8 cellular contexts compared by ENCODE assay signal in the genomic region with DNA sequence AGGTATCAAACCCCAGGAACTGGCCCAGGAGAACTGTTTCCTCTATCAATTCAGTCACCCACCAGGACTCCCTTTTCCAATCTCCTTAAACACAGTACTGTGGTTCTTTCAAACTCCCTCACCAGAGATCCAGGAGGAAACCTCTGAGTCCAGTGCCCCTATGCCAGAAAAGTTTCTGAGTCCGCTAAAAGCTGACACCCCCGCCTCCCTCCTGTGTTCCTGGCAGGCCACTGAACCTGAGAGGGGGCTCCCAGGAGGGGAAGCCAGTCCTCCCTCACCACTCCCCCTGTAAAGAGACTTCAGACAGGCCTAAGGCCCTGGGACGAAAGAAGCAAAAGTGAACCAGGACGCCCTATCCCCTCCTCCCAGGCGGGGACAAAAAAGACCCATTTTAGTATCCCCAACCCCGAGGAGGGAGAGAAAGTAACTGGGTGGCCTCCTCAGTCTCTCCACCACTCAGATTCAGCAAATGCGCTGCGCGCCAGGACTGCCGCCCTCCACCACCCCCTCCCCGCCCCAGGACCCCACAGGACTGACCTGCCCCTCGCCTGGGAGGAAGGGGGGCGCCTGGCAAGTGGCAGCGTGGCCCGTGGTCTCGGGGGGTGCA. TPM values are rescaled to one million over a fixed set of nuclear protein-coding genes. Genes with fewer than 3 reads are reported as not detected.
DNase-seq lines count a peak whose midpoint lies in the region; ATAC-seq and TF ChIP-seq lines count a peak whose summit lies in the region.

No MANE protein-coding gene starts in this region.

- peak overlapping the region; percentile 87 for H3K4me3 ChIP-seq in CD4-positive, CD25-positive, alpha-beta regulatory T cell (ENCODE audit: low read depth, low read length)
- H3K4me3 ChIP-seq in GM23338 = peak overlapping the region; percentile 95
- H3K4me3 ChIP-seq in SJCRH30 = peak overlapping the region; percentile 84
- peak overlapping the region; percentile 47 to 99 (median 90) for H3K4me3 ChIP-seq in dorsolateral prefrontal cortex
- H3K4me3 ChIP-seq in lung = peak overlapping the region; percentile 77
- H3K4me3 ChIP-seq in subcutaneous abdominal adipose tissue (ENCODE audit: low read depth in 1 of 5, low read length in 5 of 5) = peak overlapping the region; percentile 80 to 92 (median 81)

- H3K27ac Mint-ChIP-seq in CD4-positive, CD25-positive, alpha-beta regulatory T cell = peak overlapping the region; percentile 86 to 98 (median 91)
- H3K27ac Mint-ChIP-seq in GM23338 = 0 out of 2 replicates have a peak overlapping the region, but pooled peaks have one; percentile 18

- H3K9me3 ChIP-seq in CD4-positive, CD25-positive, alpha-beta regulatory T cell (ENCODE audit: control insufficient read depth in 2 of 2, low read length in 2 of 2) = no peaks in the 10 kb centered on the region
- H3K9me3 ChIP-seq in SJCRH30 (replicated peaks) = no peaks in the 10 kb centered on the region
- H3K9me3 ChIP-seq in lung (ENCODE audit: control insufficient read depth in 2 of 2, insufficient read depth in 1 of 2, low read length in 1 of 2) = no peaks in the 10 kb centered on the region
- H3K9me3 ChIP-seq in subcutaneous abdominal adipose tissue (ENCODE audit: control insufficient read depth in 5 of 5, low read length in 5 of 5) = no peaks in the 10 kb centered on the region

- H3K36me3 ChIP-seq in CD4-positive, CD25-positive, alpha-beta regulatory T cell (ENCODE audit: control insufficient read depth, insufficient read depth, low read length) = peaks cover 10% of the 10 kb centered on the region
- H3K36me3 ChIP-seq in GM23338 (ENCODE audit: insufficient read depth) (no peaks in the 10 kb centered on the region), SJCRH30 (peaks cover 21% of the 10 kb centered on the region), lung (ENCODE audit: control insufficient read depth in 2 of 2, insufficient read depth in 2 of 2, low read length in 2 of 2) (peaks cover 2 to 5% of the 10 kb centered on the region in 2 donors), subcutaneous abdominal adipose tissue (ENCODE audit: control insufficient read depth in 5 of 5, insufficient read depth in 5 of 5, low read length in 5 of 5) (peaks cover 0 to 13% (median 7%) of the 10 kb centered on the region in 5 donors)

- H3K4me1 ChIP-seq in CD4-positive, CD25-positive, alpha-beta regulatory T cell (ENCODE audit: control insufficient read depth, insufficient read depth, low read length, poor library complexity, severe bottlenecking) = peaks cover 60% of the 10 kb centered on the region
- peaks cover 17% of the 10 kb centered on the region for H3K4me1 ChIP-seq in GM23338 (ENCODE audit: insufficient read depth)
- H3K4me1 ChIP-seq in SJCRH30 = peaks cover 3% of the 10 kb centered on the region
- peaks cover 12 to 17% of the 10 kb centered on the region in 2 donors for H3K4me1 ChIP-seq in lung (ENCODE audit: control insufficient read depth in 2 of 2, insufficient read depth in 2 of 2, low read length in 2 of 2)
- peaks cover 9 to 60% (median 55%) of the 10 kb centered on the region in 5 donors for H3K4me1 ChIP-seq in subcutaneous abdominal adipose tissue (ENCODE audit: control insufficient read depth in 5 of 5, insufficient read depth in 5 of 5, low read length in 5 of 5)

- H3F3A ChIP-seq in GM23338 (replicated peaks; ENCODE audit: low read depth) = no peaks in the 10 kb centered on the region

- DNase-seq in CD4-positive, CD25-positive, alpha-beta regulatory T cell = peak in 2 of 3 donors; percentile 5 to 28
- DNase-seq in GM23338 (ENCODE audit: low spot score) (peak; percentile 69), SJCRH30 (peak; percentile 58 to 70), dorsolateral prefrontal cortex (peak in 2 of 10 donors; percentile 14 to 49), lung (ENCODE audit: low spot score) (no peak), SIG-M5 (lab: John Stamatoyannopoulos, UW) (no peak)

- H3K4me2 ChIP-seq in GM23338 = peak overlapping the region; percentile 97

- H3K36me3 Mint-ChIP-seq in CD4-positive, CD25-positive, alpha-beta regulatory T cell = peaks cover 20% of the 10 kb centered on the region
- H3K36me3 Mint-ChIP-seq in GM23338 (ENCODE audit: low read depth) = peaks cover 31% of the 10 kb centered on the region

- H3K9ac ChIP-seq in subcutaneous abdominal adipose tissue (ENCODE audit: low read length in 5 of 5) = peak overlapping the region; percentile 76 to 88 (median 85)

- peak overlapping the region; percentile 76 for H3K27ac ChIP-seq in CD4-positive, CD25-positive, alpha-beta regulatory T cell (ENCODE audit: insufficient read depth, low read length, poor library complexity, severe bottlenecking)
- no peak overlapping the region for H3K27ac ChIP-seq in GM23338 (ENCODE audit: low read depth)
- peak overlapping the region; percentile 78 for H3K27ac ChIP-seq in SJCRH30
- peak overlapping the region; percentile 68 to 97 (median 93) for H3K27ac ChIP-seq in dorsolateral prefrontal cortex
- H3K27ac ChIP-seq in lung (ENCODE audit: low read depth in 1 of 2, low read length in 1 of 2) = peak overlapping the region; percentile 78 to 91
- H3K27ac ChIP-seq in subcutaneous abdominal adipose tissue (ENCODE audit: low read depth, low read length) = peak overlapping the region; percentile 84

- H2AFZ ChIP-seq in GM23338 = peak overlapping the region; percentile 66

- peak in 1 of 2 donors; percentile 0 for ATAC-seq in CD4-positive, CD25-positive, alpha-beta regulatory T cell (ENCODE audit: low read depth in 2 of 2)
- ATAC-seq in GM23338 (peak; percentile 57), lung (ENCODE audit: insufficient read depth, low FRiP score) (peak; percentile 4), HG03469 (IDR thresholded peaks at IDR 0.05; ENCODE audit: unreplicated experiment) (no peak)

- peaks cover 49% of the 10 kb centered on the region for H3K79me2 ChIP-seq in GM23338 (replicated peaks; ENCODE audit: insufficient read depth)

- peak overlapping the region; percentile 91 to 96 (median 94) for H3K4me3 Mint-ChIP-seq in CD4-positive, CD25-positive, alpha-beta regulatory T cell
- H3K4me3 Mint-ChIP-seq in GM23338 = peak overlapping the region; percentile 96

- 1 to 5% methylated on average over 13 to 16 of the region's 16 CpGs for WGBS in lung, 2 donors

- intact Hi-C loops in dorsolateral prefrontal cortex (cut with DNase I) = loop anchor here (2.0 to 5.0 kb wide), 2 partner anchors 64 to 165 kb away; no protein-coding TSS in a partner anchor

- H3K27me3 Mint-ChIP-seq in CD4-positive, CD25-positive, alpha-beta regulatory T cell = no peaks in the 10 kb centered on the region
- H3K27me3 Mint-ChIP-seq in GM23338 (ENCODE audit: insufficient read depth, low read depth, poor library complexity) = peaks cover 8% of the 10 kb centered on the region

- peaks cover 13 to 65% (median 51%) of the 10 kb centered on the region in 4 donors for H3K4me1 Mint-ChIP-seq in CD4-positive, CD25-positive, alpha-beta regulatory T cell
- peaks cover 31% of the 10 kb centered on the region for H3K4me1 Mint-ChIP-seq in GM23338

- H3K9me3 Mint-ChIP-seq in CD4-positive, CD25-positive, alpha-beta regulatory T cell = no peaks in the 10 kb centered on the region
- no peaks in the 10 kb centered on the region; the same call in 2 of the 3 replicates for H3K9me3 Mint-ChIP-seq in GM23338

- peaks cover 12% of the 10 kb centered on the region for H4K20me1 ChIP-seq in GM23338 (replicated peaks; ENCODE audit: insufficient read depth)

- H3K9me2 ChIP-seq in GM23338 (ENCODE audit: insufficient read depth) = no peaks in the 10 kb centered on the region

- TF ChIP-seq CTCF in GM23338 (conservative IDR thresholded peaks at IDR 0.05; ENCODE audit: low read depth in 2 of 2) (no peak), dorsolateral prefrontal cortex (IDR thresholded peaks at IDR 0.05 in 54 of 56, conservative IDR thresholded peaks at IDR 0.05 in 2 of 56; ENCODE audit: low read depth in 1 of 56, partially characterized antibody in 56 of 56) (no peak), lung (IDR thresholded peaks at IDR 0.05; ENCODE audit: control extremely low read depth, extremely low read depth) (no peak)

- H3K27me3 ChIP-seq in CD4-positive, CD25-positive, alpha-beta regulatory T cell (ENCODE audit: control insufficient read depth, insufficient read depth, low read length) = no peaks in the 10 kb centered on the region
- H3K27me3 ChIP-seq in GM23338 (ENCODE audit: insufficient read depth) = peaks cover 6% of the 10 kb centered on the region; the same call in 1 of the 2 replicates
- H3K27me3 ChIP-seq in SJCRH30 = no peaks in the 10 kb centered on the region
- H3K27me3 ChIP-seq in dorsolateral prefrontal cortex = no peaks in the 10 kb centered on the region
- no peaks in the 10 kb centered on the region for H3K27me3 ChIP-seq in lung (ENCODE audit: control insufficient read depth, insufficient read depth)
- H3K27me3 ChIP-seq in subcutaneous abdominal adipose tissue (ENCODE audit: control insufficient read depth in 5 of 5, insufficient read depth in 4 of 5, low read length in 5 of 5) = no peaks in the 10 kb centered on the region

TF ChIP-seq in GM23338, 12 proteins besides CTCF, POLR2A, EP300 and RAD21 (continues in another document):
- no peak for TF ChIP-seq ZNF331 (CRISPR knock-in tag; IDR thresholded peaks at IDR 0.05; ENCODE audit: low read depth)

RNA-seq across cellular contexts. Expression of a gene that starts 0.6 kb away (rescaled TPM):
- total RNA-seq in CD4-positive, CD25-positive, alpha-beta regulatory T cell = 33.2 TPM
- polyA plus RNA-seq in CD4-positive, CD25-positive, alpha-beta regulatory T cell = 10 to 100 TPM; 10.8 to 18.5 (median 13.4) TPM
- 22.1 and 30.0 TPM in 2 replicates for total RNA-seq in GM23338 (2014; rRNA removed; shearing (Covaris generic))
- polyA plus RNA-seq in GM23338 (2016; fragmentation: Nextera tagmentation; extraction: Ambion mirVana) (11.8 and 15.7 TPM in 2 replicates), lung (10 to 100 TPM; 11.8 to 19.3 TPM)
- total RNA-seq in SJCRH30 (2014; rRNA removed; shearing (Covaris generic)) = 33.2 and 36.2 TPM in 2 replicates
- total RNA-seq in dorsolateral prefrontal cortex (10 to 100 TPM; 27.3 to 87.8 (median 42.5) TPM), lung (10 to 100 TPM; 25.5 to 26.9 TPM)

RNA-seq across cellular contexts. Expression of a gene that starts 37.1 kb away (rescaled TPM):
- 37.0 TPM for total RNA-seq in CD4-positive, CD25-positive, alpha-beta regulatory T cell
- polyA plus RNA-seq in CD4-positive, CD25-positive, alpha-beta regulatory T cell = 100 to 1,000 TPM in 1 of 4 donors, 10 to 100 TPM in 3; 94.9 to 119 (median 98.6) TPM
- total RNA-seq in GM23338 (2014; rRNA removed; shearing (Covaris generic)) = 9.1 and 14.8 TPM in 2 replicates
- 6.4 and 7.1 TPM in 2 replicates for polyA plus RNA-seq in GM23338 (2016; fragmentation: Nextera tagmentation; extraction: Ambion mirVana)
- 18.6 and 20.9 TPM in 2 replicates for total RNA-seq in SJCRH30 (2014; rRNA removed; shearing (Covaris generic))
- total RNA-seq in dorsolateral prefrontal cortex = 10 to 100 TPM; 12.4 to 41.9 (median 21.6) TPM
- total RNA-seq in lung = 10 to 100 TPM; 11.4 to 19.5 TPM
- 10 to 100 TPM in 1 of 2 donors, 1 to 10 TPM in 1; 8.7 to 20.0 TPM for polyA plus RNA-seq in lung

RNA-seq across cellular contexts. Expression of a gene that starts 37.6 kb away (rescaled TPM):
- 3.8 TPM for total RNA-seq in CD4-positive, CD25-positive, alpha-beta regulatory T cell
- 1 to 10 TPM; 2.3 to 3.9 (median 3.6) TPM for polyA plus RNA-seq in CD4-positive, CD25-positive, alpha-beta regulatory T cell
- 0.10 and 0.12 TPM in 2 replicates for total RNA-seq in GM23338 (2014; rRNA removed; shearing (Covaris generic))
- polyA plus RNA-seq in GM23338 (2016; fragmentation: Nextera tagmentation; extraction: Ambion mirVana) (0.45 TPM in 1 of 2 replicates, not detected in the other), lung (under 1 TPM in 1 of 2 donors, not detected in 1; 0.06 TPM)
- 0.04 TPM in 1 of 2 replicates, not detected in the other for total RNA-seq in SJCRH30 (2014; rRNA removed; shearing (Covaris generic))
- total RNA-seq in dorsolateral prefrontal cortex (1 to 10 TPM in 8 of 120 experiments, under 1 TPM in 64, not detected in 48; 0.22 to 1.7 (median 0.52) TPM), lung (under 1 TPM; 0.28 to 0.48 TPM)

Comparison
In these comparisons a context has a peak if more than half of its experiments do, and no peak if none do; other contexts are left out.
1. DNase-seq: peak in CD4-positive, CD25-positive, alpha-beta regulatory T cell (2 of 3), GM23338 (single experiment) and SJCRH30 (2 of 2); none in lung (single experiment) and SIG-M5 (single experiment).
2. Peak in every context shown above with its lines, with median percentiles within 50 percentile points of each other: H3K4me3 ChIP-seq.